22 cellular contexts compared by ENCODE assay signal in the genomic region with DNA sequence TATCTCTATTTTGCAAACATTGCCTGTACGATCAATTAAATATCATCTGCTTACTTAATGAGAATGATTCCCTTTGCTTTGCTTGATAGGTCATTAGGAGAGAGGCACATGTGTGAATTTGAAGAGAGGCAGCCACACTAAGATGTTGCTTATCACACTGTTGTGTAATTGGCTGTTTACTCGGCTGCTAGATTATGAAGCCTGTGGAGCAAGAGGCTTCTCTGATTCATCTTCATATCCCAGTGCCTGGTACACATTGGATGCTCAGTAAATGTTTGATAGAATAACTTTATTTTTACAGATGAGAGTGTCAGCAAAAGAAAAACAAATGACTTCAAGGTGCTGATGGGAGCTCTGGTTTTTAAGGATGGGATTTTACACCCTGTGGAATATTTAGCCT.
"Had no signal": no experiment of that assay in that cellular context is flagged by ENCODE, and none has a peak within 500 bp of the region (broad histone marks: within the 10 kb centered on the region; RNA-seq: fewer than 3 reads in every experiment).

No MANE protein-coding gene starts in this region.

- H3K4me3 ChIP-seq: adrenal gland, ascending aorta, breast epithelium had no signal

- DNase-seq: activated CD4-positive, alpha-beta memory T cell treated with anti-CD3 and anti-CD28 coated beads for 36 hours; activated CD4-positive, alpha-beta T cell treated with anti-CD3 and anti-CD28 coated beads for 36 hours; activated CD4-positive, alpha-beta T cell treated with anti-CD3 and anti-CD28 coated beads, Interleukin-2, amount 10 ng/mL, durations not matched to agents 24 days and 14 days; activated CD4-positive, CD25-positive, alpha-beta regulatory T cell; activated CD4-positive, CD25-positive, alpha-beta regulatory T cell treated with anti-CD3 and anti-CD28 coated beads, Interleukin-2, amount 50 U/mL, for 72 hours; activated CD8-positive, alpha-beta memory T cell treated with anti-CD3 and anti-CD28 coated beads, Interleukin-2, amount 10 ng/mL, durations not matched to agents 7 days and 5 days; activated CD8-positive, alpha-beta memory T cell treated with anti-CD3 and anti-CD28 coated beads, Interleukin-2, amount 50 U/mL, for 4 hours; activated CD8-positive, alpha-beta T cell treated with anti-CD3 and anti-CD28 coated beads, Interleukin-2, amount 10 ng/mL, durations not matched to agents 7 days and 5 days; activated effector memory CD4-positive, alpha-beta T cell treated with anti-CD3 and anti-CD28 coated beads, Interleukin-2, amount 50 U/mL, for 16 hours; activated naive CD4-positive, alpha-beta T cell treated with anti-CD3 and anti-CD28 coated beads for 36 hours; activated naive CD8-positive, alpha-beta T cell treated with anti-CD3 and anti-CD28 coated beads for 36 hours; activated naive CD8-positive, alpha-beta T cell treated with anti-CD3 and anti-CD28 coated beads, Interleukin-2, amount 50 U/mL, for 24 hours; activated T-cell treated with anti-CD3 and anti-CD28 coated beads, Interleukin-2, amount 50 U/mL, for 1 hour; activated T-cell treated with anti-CD3 and anti-CD28 coated beads, Interleukin-2, amount 50 U/mL, for 48 hours; adrenal gland; cortex of kidney; effector CD8-positive, alpha-beta T cell; foreskin fibroblast; head of caudate nucleus; T-helper 2 cell had no signal
